29 cellular contexts compared by ENCODE assay signal in the genomic region with DNA sequence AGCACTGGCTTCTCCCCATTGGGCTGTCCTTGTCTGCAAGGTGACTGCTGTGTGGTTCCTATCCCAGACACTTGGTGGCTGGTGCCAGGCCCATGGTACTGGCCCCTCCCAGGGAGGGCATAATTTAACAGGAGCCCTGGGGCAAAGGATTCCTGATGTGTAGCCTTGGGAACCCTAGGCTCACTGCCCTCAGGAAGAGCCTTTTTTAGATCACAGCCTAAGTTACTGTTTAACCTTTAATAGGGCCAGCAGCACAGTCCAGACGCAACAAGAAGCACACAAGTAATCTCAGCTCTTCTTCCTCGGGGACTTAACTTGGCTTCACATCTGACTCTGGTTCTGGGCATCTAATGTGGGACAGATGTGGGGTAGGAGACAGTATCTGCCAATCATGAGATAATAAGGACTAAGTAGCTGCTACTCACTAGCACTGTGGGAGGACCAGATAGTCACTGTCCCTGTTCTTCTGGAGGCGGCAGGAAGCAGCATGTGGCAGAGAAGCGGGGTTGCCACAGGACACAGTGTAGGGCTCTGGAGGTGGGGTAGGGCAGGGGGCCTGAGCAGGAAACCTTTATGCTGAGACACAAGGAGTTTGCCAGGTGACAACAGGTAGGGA.
DNase-seq lines count a peak whose midpoint lies in the region; ATAC-seq and TF ChIP-seq lines count a peak whose summit lies in the region.
"Had no signal": no experiment of that assay in that cellular context is flagged by ENCODE, and none has a peak within 500 bp of the region (broad histone marks: within the 10 kb centered on the region; RNA-seq: fewer than 3 reads in every experiment).

No MANE protein-coding gene starts in this region.

- peak; percentile 41 to 67 for DNase-seq in NCI-H524 (lab: John Stamatoyannopoulos, UW)
- no peak for DNase-seq in NCI-H524 treated with DMSO at 0.1 percent for 48 hours (lab: John Stamatoyannopoulos, UW)
- peak; percentile 1 for DNase-seq in NCI-H69 (lab: John Stamatoyannopoulos, UW)
- DNase-seq in kidney tubule cell (ENCODE audit: low spot score), result peak; percentile 65
- DNase-seq in glomerular visceral epithelial cell (ENCODE audit: extremely low spot score), result no peak
- DNase-seq in SJCRH30, result no peak
- no peak for DNase-seq in WERI-Rb-1
- DNase-seq: activated B cell treated with CpG ODN at 0.5 μM for 24 hours; activated CD4-positive, alpha-beta T cell treated with anti-CD3 and anti-CD28 coated beads, Interleukin-2, amount 50 U/mL, for 1 hour; activated naive CD4-positive, alpha-beta T cell treated with anti-CD3 and anti-CD28 coated beads, Interleukin-2, amount 10 ng/mL, durations not matched to agents 7 days and 5 days; AML-193; amygdala; CD8-positive, alpha-beta T cell; DMS153; islet precursor cell; KBM-7; NCI-H1417; NCI-H2081; NCI-H446 treated with DMSO at 0.1 percent for 48 hours; NK-92 treated with Interleukin-12 subunit alpha and Interleukin-12 subunit beta, amount 100 ng/mL, for 24 hours; PC-3; posterior cingulate gyrus; stimulated activated naive CD8-positive, alpha-beta T cell treated with anti-CD3 and anti-CD28 coated beads, Interleukin-15, Interleukin-2, amounts not matched to agents 100 U/mL and 50 U/mL, for 24 hours; T1000; uterus had no signal

- H3K36me3 ChIP-seq in SJCRH30 (no peaks in the 10 kb centered on the region), WERI-Rb-1 (no peaks in the 10 kb centered on the region)
- H3K36me3 ChIP-seq: thoracic aorta, uterus had no signal

- H3K36me3 Mint-ChIP-seq in stimulated activated memory B cell treated with anti-CD40 and anti-IgM and Interleukin-4, amounts not matched to agents 10 μg/mL and 1 μg/mL and 100 μg/mL, for 72 hours, result peaks cover 9% of the 10 kb centered on the region
- H3K36me3 Mint-ChIP-seq: activated naive CD4-positive, alpha-beta T cell treated with anti-CD3 and anti-CD28 coated beads, Interleukin-2, amount 10 ng/mL, durations not matched to agents 7 days and 5 days had no signal

- TF ChIP-seq CTCF in WERI-Rb-1 (IDR thresholded peaks at IDR 0.05; ENCODE audit: low read depth, low read length), result no peak

- H3K27me3 ChIP-seq in SJCRH30 (no peaks in the 10 kb centered on the region), WERI-Rb-1 (ENCODE audit: insufficient read depth, low read depth, severe bottlenecking) (peaks cover 78% of the 10 kb centered on the region)
- H3K27me3 ChIP-seq: uterus had no signal

- no peak overlapping the region for H3K4me3 Mint-ChIP-seq in stimulated activated memory B cell treated with anti-CD40 and anti-IgM and Interleukin-4, amounts not matched to agents 10 μg/mL and 1 μg/mL and 100 μg/mL, for 72 hours
- H3K4me3 Mint-ChIP-seq: activated B cell treated with CpG ODN at 0.5 μM for 24 hours; activated naive CD4-positive, alpha-beta T cell treated with anti-CD3 and anti-CD28 coated beads, Interleukin-2, amount 10 ng/mL, durations not matched to agents 7 days and 5 days; CD8-positive, alpha-beta T cell had no signal

- H3K4me1 Mint-ChIP-seq in stimulated activated memory B cell treated with anti-CD40 and anti-IgM and Interleukin-4, amounts not matched to agents 10 μg/mL and 1 μg/mL and 100 μg/mL, for 72 hours, result peaks cover 10% of the 10 kb centered on the region
- H3K4me1 Mint-ChIP-seq: activated naive CD4-positive, alpha-beta T cell treated with anti-CD3 and anti-CD28 coated beads, Interleukin-2, amount 10 ng/mL, durations not matched to agents 7 days and 5 days had no signal

- H3K27ac ChIP-seq in SJCRH30 (no peak overlapping the region), WERI-Rb-1 (no peak overlapping the region)
- H3K27ac ChIP-seq: thoracic aorta, uterus had no signal

- no peaks in the 10 kb centered on the region for H3K4me1 ChIP-seq in SJCRH30
- H3K4me1 ChIP-seq: uterus had no signal

- no peak overlapping the region for H3K4me3 ChIP-seq in SJCRH30
- no peak overlapping the region for H3K4me3 ChIP-seq in WERI-Rb-1 (ENCODE audit: low read depth, low read length)
- H3K4me3 ChIP-seq: lung, thoracic aorta, uterus had no signal

- H3K27me3 Mint-ChIP-seq in stimulated activated memory B cell treated with anti-CD40 and anti-IgM and Interleukin-4, amounts not matched to agents 10 μg/mL and 1 μg/mL and 100 μg/mL, for 72 hours, result no peaks in the 10 kb centered on the region
- H3K27me3 Mint-ChIP-seq: activated B cell treated with CpG ODN at 0.5 μM for 24 hours had no signal

- no peak overlapping the region for H3K27ac Mint-ChIP-seq in stimulated activated memory B cell treated with anti-CD40 and anti-IgM and Interleukin-4, amounts not matched to agents 10 μg/mL and 1 μg/mL and 100 μg/mL, for 72 hours
- H3K27ac Mint-ChIP-seq: activated B cell treated with CpG ODN at 0.5 μM for 24 hours; activated naive CD4-positive, alpha-beta T cell treated with anti-CD3 and anti-CD28 coated beads, Interleukin-2, amount 10 ng/mL, durations not matched to agents 7 days and 5 days; CD8-positive, alpha-beta T cell had no signal

- H3K9me3 ChIP-seq in SJCRH30 (replicated peaks), result no peaks in the 10 kb centered on the region
- peaks cover 24% of the 10 kb centered on the region for H3K9me3 ChIP-seq in WERI-Rb-1 (ENCODE audit: severe bottlenecking)
- H3K9me3 ChIP-seq: uterus had no signal

- H3K9me3 Mint-ChIP-seq in stimulated activated memory B cell treated with anti-CD40 and anti-IgM and Interleukin-4, amounts not matched to agents 10 μg/mL and 1 μg/mL and 100 μg/mL, for 72 hours, result peaks cover 8% of the 10 kb centered on the region

- peak; percentile 24 for ATAC-seq in stimulated activated memory B cell treated with anti-CD40 and anti-IgM and Interleukin-4, amounts not matched to agents 10 μg/mL and 1 μg/mL and 100 μg/mL, for 72 hours
- ATAC-seq: CD8-positive, alpha-beta T cell; PC-3; sciatic nerve; stimulated activated naive CD8-positive, alpha-beta T cell treated with anti-CD3 and anti-CD28 coated beads, Interleukin-15, Interleukin-2, amounts not matched to agents 100 U/mL and 50 U/mL, for 24 hours had no signal

Comparison
In these comparisons a context has a peak if more than half of its experiments do, and no peak if none do; other contexts are left out.
1. DNase-seq: peak in NCI-H524 (2 of 2), NCI-H69 (single experiment) and kidney tubule cell (single experiment); none in NCI-H524 treated with DMSO at 0.1 percent for 48 hours (single experiment), glomerular visceral epithelial cell (single experiment), SJCRH30 (0 of 2) and WERI-Rb-1 (single experiment).